Comparison of ENCODE assay signal across 2 cellular contexts in genomic region chr1:93612510-93612909, GRCh38.
TF ChIP-seq lines count a peak whose summit lies in the region.

No MANE protein-coding gene starts in this region.

TF ChIP-seq in SK-N-SH, 30 proteins besides CTCF, POLR2A, EP300 and RAD21 (continued from another document):
- TF ChIP-seq PBX3 (IDR thresholded peaks at IDR 0.05) (no peak), TAF1 (IDR thresholded peaks at IDR 0.05; ENCODE audit: borderline replicate concordance, low read depth, low read length) (no peak), GABPA (IDR thresholded peaks at IDR 0.05; ENCODE audit: low read depth) (no peak), EZH2phosphoT487 (IDR thresholded peaks at IDR 0.05; ENCODE audit: borderline replicate concordance, low read depth) (no peak), MAX (IDR thresholded peaks at IDR 0.05; ENCODE audit: low read depth) (no peak), ELF1 (IDR thresholded peaks at IDR 0.05) (no peak), MXI1 (IDR thresholded peaks at IDR 0.05; ENCODE audit: low read depth, low read length) (no peak), NRF1 (IDR thresholded peaks at IDR 0.05; ENCODE audit: low read depth, low read length) (no peak), USF2 (IDR thresholded peaks at IDR 0.05; ENCODE audit: borderline replicate concordance, low read depth, low read length) (no peak), POLR2AphosphoS5 (IDR thresholded peaks at IDR 0.05; ENCODE audit: low read depth, low read length) (no peak), YY1 (IDR thresholded peaks at IDR 0.05; ENCODE audit: low read depth) (no peak), RCOR1 (IDR thresholded peaks at IDR 0.05; ENCODE audit: low read length) (no peak)

TF ChIP-seq in SK-N-SH treated with all-trans-retinoic acid at 6 μM for 48 hours, 23 proteins besides CTCF, POLR2A, EP300 and RAD21 (continued from another document):
- TF ChIP-seq TOX (CRISPR knock-in tag; IDR thresholded peaks at IDR 0.05; ENCODE audit: borderline replicate concordance) (no peak), TCF4 (CRISPR knock-in tag; IDR thresholded peaks at IDR 0.05; ENCODE audit: borderline replicate concordance) (no peak), CSDC2 (CRISPR knock-in tag; IDR thresholded peaks at IDR 0.05) (no peak), RARB (CRISPR knock-in tag; IDR thresholded peaks at IDR 0.05) (no peak), ESRRG (CRISPR knock-in tag; IDR thresholded peaks at IDR 0.05) (no peak), PATZ1 (CRISPR knock-in tag; IDR thresholded peaks at IDR 0.05; ENCODE audit: borderline replicate concordance) (no peak), ZC3H10 (CRISPR knock-in tag; IDR thresholded peaks at IDR 0.05) (no peak), ARNTL (CRISPR knock-in tag; IDR thresholded peaks at IDR 0.05; ENCODE audit: borderline replicate concordance, low read depth) (no peak)
